Comparison of ENCODE assay signal across 8 cellular contexts in genomic region chr10:79608505-79609375, GRCh38. TPM values are rescaled to one million over a fixed set of nuclear protein-coding genes. Genes with fewer than 3 reads are reported as not detected.
A peak's percentile ranks its signal among the peaks of the same experiment; 100 is the strongest.
DNase-seq lines count a peak whose midpoint lies in the region; ATAC-seq lines count a peak whose summit lies in the region.

No MANE protein-coding gene starts in this region.

- intact Hi-C loops in left ventricle myocardium superior (cut with micrococcal nuclease): no loop called here

- peak; percentile 71 for DNase-seq in activated CD4-positive, alpha-beta T cell treated with anti-CD3 and anti-CD28 coated beads for 48 hours
- no peak for DNase-seq in activated CD4-positive, alpha-beta T cell treated with anti-CD3 and anti-CD28 coated beads for 4 hours
- DNase-seq in LHCN-M2 (ENCODE audit: low read depth): peak; percentile 8
- peak; percentile 74 for DNase-seq in activated CD8-positive, alpha-beta memory T cell treated with anti-CD3 and anti-CD28 coated beads, Interleukin-2, amount 50 U/mL, for 48 hours
- peak; percentile 54 for DNase-seq in left ventricle myocardium superior
- peak; percentile 27 for DNase-seq in stimulated activated CD4-positive, alpha-beta T cell treated with anti-CD3 and anti-CD28 coated beads, Interleukin-4, amount 100 ng/mL, for 1 hour

- peak; percentile 33 for ATAC-seq in left ventricle myocardium superior
- ATAC-seq in HG02885 (IDR thresholded peaks at IDR 0.05; ENCODE audit: poor library complexity, unreplicated experiment): no peak
- no peak for ATAC-seq in HG03520 (IDR thresholded peaks at IDR 0.05; ENCODE audit: unreplicated experiment)

RNA-seq across cellular contexts. Expression of gene SFTPA1, which starts 2.0 kb away (rescaled TPM):
- not detected in 2 replicates for total RNA-seq in LHCN-M2 (2014; rRNA removed)
- not detected for polyA plus RNA-seq in LHCN-M2 (2012)
- total RNA-seq in left ventricle myocardium superior: 0.17 TPM

RNA-seq across cellular contexts. Expression of gene SFTPA2, which starts 48.5 kb away (rescaled TPM):
- not detected in 2 replicates for total RNA-seq in LHCN-M2 (2014; rRNA removed)
- polyA plus RNA-seq in LHCN-M2 (2012): not detected
- 0.35 TPM for total RNA-seq in left ventricle myocardium superior

Comparison
In these comparisons a context has a peak if more than half of its experiments do, and no peak if none do; other contexts are left out.
1. DNase-seq: peak in activated CD4-positive, alpha-beta T cell treated with anti-CD3 and anti-CD28 coated beads for 48 hours (single experiment), LHCN-M2 (single experiment), activated CD8-positive, alpha-beta memory T cell treated with anti-CD3 and anti-CD28 coated beads, Interleukin-2, amount 50 U/mL, for 48 hours (single experiment), left ventricle myocardium superior (single experiment) and stimulated activated CD4-positive, alpha-beta T cell treated with anti-CD3 and anti-CD28 coated beads, Interleukin-4, amount 100 ng/mL, for 1 hour (single experiment); none in activated CD4-positive, alpha-beta T cell treated with anti-CD3 and anti-CD28 coated beads for 4 hours (0 of 2).